In genomic region chr18:36692909-36693308, GRCh38 we compare ENCODE assay signal across 21 cellular contexts.
DNase-seq lines count a peak whose midpoint lies in the region; ATAC-seq, FAIRE-seq and TF ChIP-seq lines count a peak whose summit lies in the region.
"Had no signal": no experiment of that assay in that cellular context is flagged by ENCODE, and none has a peak within 500 bp of the region (broad histone marks: within the 10 kb centered on the region; RNA-seq: fewer than 3 reads in every experiment).

No MANE protein-coding gene starts in this region.

- TF ChIP-seq CTCF in cardiac muscle cell (IDR thresholded peaks at IDR 0.05; ENCODE audit: low read depth, low read length) = no peak
- no peak for TF ChIP-seq CTCF in heart left ventricle (IDR thresholded peaks at IDR 0.05)
- TF ChIP-seq CTCF in astrocyte (IDR thresholded peaks at IDR 0.05; ENCODE audit: insufficient read depth, low read depth, low read length) = no peak
- TF ChIP-seq CTCF in mesothelial cell of epicardium (IDR thresholded peaks at IDR 0.05; ENCODE audit: unreplicated experiment) = no peak

- H3K4me3 ChIP-seq in cardiac muscle cell = no peak overlapping the region
- no peak overlapping the region for H3K4me3 ChIP-seq in heart left ventricle
- H3K4me3 ChIP-seq in astrocyte (ENCODE audit: insufficient read depth, low read depth, low read length) = peak overlapping the region; percentile 13
- H3K4me3 ChIP-seq: adrenal gland, GM12878, lower lobe of right lung had no signal

- peak overlapping the region; percentile 47 for H3K9ac ChIP-seq in astrocyte (ENCODE audit: low read length)

- 69 to 77% (median 74%) methylated on average over 8 of the region's 8 CpGs for WGBS in heart left ventricle, 4 donors

- H3K27ac ChIP-seq in cardiac muscle cell (peak overlapping the region; percentile 19), heart left ventricle (peak overlapping the region in 1 of 12 donors; percentile 72), astrocyte (ENCODE audit: low read depth, low read length) (peak overlapping the region; percentile 66)
- H3K27ac ChIP-seq: lower lobe of right lung had no signal

- H3K36me3 ChIP-seq in cardiac muscle cell (peaks cover 55% of the 10 kb centered on the region), heart left ventricle (peaks cover 0 to 39% (median 3%) of the 10 kb centered on the region in 9 donors), astrocyte (ENCODE audit: insufficient read depth, low read length) (no peaks in the 10 kb centered on the region)
- H3K36me3 ChIP-seq: adrenal gland, lower lobe of right lung had no signal

- H3K4me1 ChIP-seq in cardiac muscle cell (ENCODE audit: low read depth) = no peaks in the 10 kb centered on the region
- H3K4me1 ChIP-seq in heart left ventricle = peaks cover 0 to 9% (median 0%) of the 10 kb centered on the region in 12 donors
- peaks cover 21% of the 10 kb centered on the region for H3K4me1 ChIP-seq in astrocyte (ENCODE audit: insufficient read depth, low read length)
- H3K4me1 ChIP-seq: adrenal gland had no signal

- H2AFZ ChIP-seq in astrocyte (ENCODE audit: low read depth, low read length) = no peak overlapping the region

- H3K36me3 Mint-ChIP-seq in astrocyte (ENCODE audit: low read depth, unreplicated experiment) (no peaks in the 10 kb centered on the region), mesothelial cell of epicardium (no peaks in the 10 kb centered on the region)
- H3K36me3 Mint-ChIP-seq: stimulated activated effector memory CD8-positive, alpha-beta T cell treated with anti-CD3 and anti-CD28 coated beads, Interleukin-12 subunit alpha, Interleukin-12 subunit beta, amount 100 ng/mL, for 72 hours; type B pancreatic cell; WTC11 had no signal

- H3K9me3 Mint-ChIP-seq in astrocyte (ENCODE audit: unreplicated experiment) (no peaks in the 10 kb centered on the region), mesothelial cell of epicardium (no peaks in the 10 kb centered on the region)
- H3K9me3 Mint-ChIP-seq: nephron; stimulated activated effector memory CD8-positive, alpha-beta T cell treated with anti-CD3 and anti-CD28 coated beads, Interleukin-12 subunit alpha, Interleukin-12 subunit beta, amount 100 ng/mL, for 72 hours; type B pancreatic cell; WTC11 had no signal

- H3K4me3 Mint-ChIP-seq in astrocyte (ENCODE audit: unreplicated experiment) (no peak overlapping the region), mesothelial cell of epicardium (no peak overlapping the region)
- H3K4me3 Mint-ChIP-seq: activated CD8-positive, alpha-beta T cell treated with anti-CD3 and anti-CD28 coated beads, Interleukin-2, amount 10 ng/mL, durations not matched to agents 7 days and 5 days; stimulated activated effector memory CD8-positive, alpha-beta T cell treated with anti-CD3 and anti-CD28 coated beads, Interleukin-12 subunit alpha, Interleukin-12 subunit beta, amount 100 ng/mL, for 72 hours; type B pancreatic cell; WTC11 had no signal

- no peak for TF ChIP-seq POLR2A in heart left ventricle (IDR thresholded peaks at IDR 0.05)

- ATAC-seq in heart left ventricle (no peak), HG03135 (IDR thresholded peaks at IDR 0.05; ENCODE audit: unreplicated experiment) (no peak), HG03280 (IDR thresholded peaks at IDR 0.05; ENCODE audit: unreplicated experiment) (no peak)
- ATAC-seq: activated CD8-positive, alpha-beta T cell treated with anti-CD3 and anti-CD28 coated beads, Interleukin-2, amount 10 ng/mL, durations not matched to agents 7 days and 5 days; GM12878; stimulated activated effector memory CD8-positive, alpha-beta T cell treated with anti-CD3 and anti-CD28 coated beads, Interleukin-12 subunit alpha, Interleukin-12 subunit beta, amount 100 ng/mL, for 72 hours; WTC11 had no signal

- no peak for FAIRE-seq in astrocyte (lab: Jason Lieb, UNC)
- FAIRE-seq: A204.1, G401.6, GM12878 had no signal

- intact Hi-C loops in heart left ventricle (cut with DNase I) = no loop called here

- peaks cover 6% of the 10 kb centered on the region for H3K27me3 Mint-ChIP-seq in astrocyte (ENCODE audit: low read depth, unreplicated experiment)
- no peaks in the 10 kb centered on the region for H3K27me3 Mint-ChIP-seq in mesothelial cell of epicardium (ENCODE audit: low read depth)

- H4K20me1 ChIP-seq in astrocyte (ENCODE audit: insufficient read depth, low read length) = no peaks in the 10 kb centered on the region

- no peaks in the 10 kb centered on the region for H3K27me3 ChIP-seq in cardiac muscle cell
- no peaks in the 10 kb centered on the region for H3K27me3 ChIP-seq in heart left ventricle
- H3K27me3 ChIP-seq in astrocyte (ENCODE audit: insufficient read depth, low read length) = no peaks in the 10 kb centered on the region
- H3K27me3 ChIP-seq: adrenal gland had no signal

- no peaks in the 10 kb centered on the region for H3K79me2 ChIP-seq in astrocyte (ENCODE audit: insufficient read depth, low read length)

- H3K4me2 ChIP-seq in astrocyte (ENCODE audit: low read length) = peak overlapping the region; percentile 72

- H3K9me3 ChIP-seq in cardiac muscle cell (ENCODE audit: low read depth) = no peaks in the 10 kb centered on the region
- H3K9me3 ChIP-seq in heart left ventricle = no peaks in the 10 kb centered on the region
- H3K9me3 ChIP-seq in astrocyte (ENCODE audit: insufficient read depth, low read depth, low read length) = no peaks in the 10 kb centered on the region
- H3K9me3 ChIP-seq: adrenal gland, lower lobe of right lung had no signal

- DNase-seq in cardiac muscle cell (ENCODE audit: low read depth in 1 of 2, low spot score in 1 of 2) (no peak), heart left ventricle (no peak), astrocyte (ENCODE audit: low read depth) (peak; percentile 80), mesothelial cell of epicardium (ENCODE audit: low spot score in 2 of 2, unreplicated experiment in 2 of 2) (no peak), NCI-H2107 treated with DMSO at 0.1 percent for 48 hours (lab: John Stamatoyannopoulos, UW; ENCODE audit: unreplicated experiment) (no peak), T-helper 9 cell (no peak)
- DNase-seq: activated CD8-positive, alpha-beta T cell treated with anti-CD3 and anti-CD28 coated beads, Interleukin-2, amount 10 ng/mL, durations not matched to agents 7 days and 5 days; adrenal gland; lower lobe of right lung; NCI-H1436 treated with DMSO at 0.1 percent for 48 hours; NCI-H226; T-helper 1 cell had no signal

- H3K27ac Mint-ChIP-seq in astrocyte (ENCODE audit: unreplicated experiment) (no peak overlapping the region), mesothelial cell of epicardium (peak overlapping the region; percentile 81)
- H3K27ac Mint-ChIP-seq: activated CD8-positive, alpha-beta T cell treated with anti-CD3 and anti-CD28 coated beads, Interleukin-2, amount 10 ng/mL, durations not matched to agents 7 days and 5 days; stimulated activated effector memory CD8-positive, alpha-beta T cell treated with anti-CD3 and anti-CD28 coated beads, Interleukin-12 subunit alpha, Interleukin-12 subunit beta, amount 100 ng/mL, for 72 hours; type B pancreatic cell; WTC11 had no signal

- H3K4me1 Mint-ChIP-seq in astrocyte (ENCODE audit: low read depth, unreplicated experiment) (no peaks in the 10 kb centered on the region), mesothelial cell of epicardium (peaks cover 38% of the 10 kb centered on the region)
- H3K4me1 Mint-ChIP-seq: stimulated activated effector memory CD8-positive, alpha-beta T cell treated with anti-CD3 and anti-CD28 coated beads, Interleukin-12 subunit alpha, Interleukin-12 subunit beta, amount 100 ng/mL, for 72 hours; WTC11 had no signal
